Comparison of ENCODE assay signal across 9 cellular contexts in the genomic region with DNA sequence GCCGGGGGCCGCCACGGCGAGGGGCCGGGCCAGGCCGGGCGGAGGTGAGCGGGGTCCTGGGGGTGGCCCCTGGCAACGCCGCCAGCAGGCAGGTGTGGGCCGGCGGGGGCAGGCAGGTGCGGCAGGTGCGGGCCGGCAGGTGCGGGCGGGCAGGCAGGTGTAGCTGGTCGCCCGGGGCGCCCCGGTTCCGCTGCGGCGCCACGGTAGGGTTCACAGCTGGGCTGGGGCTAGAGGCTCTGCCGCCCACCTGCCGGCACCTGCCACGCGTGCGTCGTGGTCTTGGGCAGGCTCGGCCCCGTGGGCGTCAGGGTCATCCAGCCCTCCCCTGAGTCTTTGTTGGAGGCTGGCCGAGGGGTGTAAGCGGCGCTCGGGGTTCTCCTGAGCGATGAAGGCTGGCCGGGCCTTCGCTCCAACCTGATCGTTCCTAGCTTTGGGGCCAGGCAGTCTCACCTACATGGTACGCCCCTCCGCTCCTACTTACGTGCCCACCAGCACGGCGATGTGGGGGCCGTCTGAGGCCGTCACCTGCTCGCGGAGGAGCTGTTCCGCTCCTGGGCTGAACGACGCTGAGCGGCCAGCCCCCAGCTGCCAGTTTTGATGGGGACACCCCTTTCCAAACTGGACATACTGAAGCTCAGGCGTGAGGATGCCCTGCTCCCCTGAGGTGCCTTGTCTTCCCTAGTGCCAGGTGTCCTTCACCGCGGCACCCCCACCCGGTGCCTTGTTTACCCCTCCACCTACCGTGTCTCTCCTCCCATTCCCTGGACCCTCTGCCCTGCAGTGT. TPM values are rescaled to one million over a fixed set of nuclear protein-coding genes. Genes with fewer than 3 reads are reported as not detected.
A peak's percentile ranks its signal among the peaks of the same experiment; 100 is the strongest.
DNase-seq lines count a peak whose midpoint lies in the region; ATAC-seq, FAIRE-seq and TF ChIP-seq lines count a peak whose summit lies in the region.
"Had no signal": no experiment of that assay in that cellular context is flagged by ENCODE, and none has a peak within 500 bp of the region (broad histone marks: within the 10 kb centered on the region; RNA-seq: fewer than 3 reads in every experiment).

No MANE protein-coding gene starts in this region.

- H3K4me3 ChIP-seq in Karpas-422 (ENCODE audit: low read length) (peak overlapping the region; percentile 86), astrocyte of the spinal cord (ENCODE audit: low read depth, low read length) (peak overlapping the region; percentile 79)

- H3K36me3 Mint-ChIP-seq in memory B cell: peaks cover 3% of the 10 kb centered on the region
- peaks cover 5% of the 10 kb centered on the region for H3K36me3 Mint-ChIP-seq in type B pancreatic cell

- H3K27ac ChIP-seq in Karpas-422 (ENCODE audit: low read length): no peak overlapping the region

- H3K9me2 ChIP-seq in Karpas-422 (replicated peaks; ENCODE audit: insufficient read depth, low read length): no peaks in the 10 kb centered on the region

- H3K36me3 ChIP-seq in Karpas-422 (ENCODE audit: insufficient read depth, low read length): no peaks in the 10 kb centered on the region

- no peak; the same call in 1 of the 2 replicates for TF ChIP-seq POLR2A in GM12892 (IDR thresholded peaks at IDR 0.05; ENCODE audit: low read depth, low read length)

- H3K4me3 Mint-ChIP-seq in memory B cell: peak overlapping the region; percentile 92
- H3K4me3 Mint-ChIP-seq in type B pancreatic cell: peak overlapping the region; percentile 90

- H3K9me3 ChIP-seq in Karpas-422 (ENCODE audit: low read length): no peaks in the 10 kb centered on the region

- FAIRE-seq in GM12892 (lab: Jason Lieb, UNC): no peak
- FAIRE-seq: G401.6 had no signal

- H3K27ac Mint-ChIP-seq in memory B cell (peak overlapping the region; percentile 96), type B pancreatic cell (peak overlapping the region; percentile 57)

- H4K20me1 ChIP-seq in Karpas-422 (ENCODE audit: insufficient read depth, low read depth, low read length): peaks cover 14% of the 10 kb centered on the region

- H3K4me1 ChIP-seq in Karpas-422 (ENCODE audit: low read length): peaks cover 51% of the 10 kb centered on the region

- H3K9me3 Mint-ChIP-seq in memory B cell (no peaks in the 10 kb centered on the region), type B pancreatic cell (no peaks in the 10 kb centered on the region)

- peak overlapping the region; percentile 72 for H3K9ac ChIP-seq in Karpas-422 (ENCODE audit: low read length)

- H3K79me2 ChIP-seq in Karpas-422 (ENCODE audit: low read length): peaks cover 51% of the 10 kb centered on the region

- no peaks in the 10 kb centered on the region for H3K27me3 ChIP-seq in Karpas-422 (ENCODE audit: low read length)

- H2AFZ ChIP-seq in Karpas-422 (ENCODE audit: low read length): no peak overlapping the region

- DNase-seq in NCI-H2029 (lab: John Stamatoyannopoulos, UW) (peak; percentile 60), NCI-H2029 treated with DMSO at 0.1 percent for 48 hours (lab: John Stamatoyannopoulos, UW) (no peak), Karpas-422 (peak; percentile 56), astrocyte of the spinal cord (ENCODE audit: low read depth, low spot score) (no peak), memory B cell (ENCODE audit: low spot score in 2 of 2) (peak; percentile 60 to 81), type B pancreatic cell (ENCODE audit: extremely low spot score, unreplicated experiment) (no peak), GM12892 (ENCODE audit: insufficient read length) (no peak)

- H3K27me3 Mint-ChIP-seq in memory B cell (no peaks in the 10 kb centered on the region), type B pancreatic cell (no peaks in the 10 kb centered on the region)

- in situ Hi-C loops in astrocyte of the spinal cord (cut with HindIII; ENCODE audit: low sequenced_read_pairs): no loop called here

- TF ChIP-seq CTCF in astrocyte of the spinal cord (IDR thresholded peaks at IDR 0.05; ENCODE audit: low read depth, low read length) (no peak), type B pancreatic cell (conservative IDR thresholded peaks at IDR 0.05) (no peak)

- ATAC-seq in GM21576 (IDR thresholded peaks at IDR 0.05; ENCODE audit: unreplicated experiment) (peak; percentile 9), memory B cell (ENCODE audit: low read depth) (peak; percentile 48)

- peak overlapping the region; percentile 89 for H3K4me2 ChIP-seq in Karpas-422 (ENCODE audit: low read depth, low read length, poor library complexity, severe bottlenecking)

- H3K4me1 Mint-ChIP-seq in memory B cell: peaks cover 36% of the 10 kb centered on the region
- peaks cover 27% of the 10 kb centered on the region for H3K4me1 Mint-ChIP-seq in type B pancreatic cell (ENCODE audit: unreplicated experiment)

RNA-seq across cellular contexts. Expression of gene ZMIZ2, which starts 0.5 kb away (rescaled TPM):
- total RNA-seq in Karpas-422 (2014; rRNA removed; shearing (Covaris generic); ENCODE audit: low replicate concordance): 16.2 and 19.9 TPM in 2 replicates
- total RNA-seq in type B pancreatic cell (ENCODE audit: low replicate concordance): 112 and 122 TPM in 2 replicates
- 56.1 TPM for polyA plus RNA-seq in GM12892 (2012; ENCODE audit: missing spikeins)

RNA-seq across cellular contexts. Expression of gene PPIA, which starts 47.3 kb away (rescaled TPM):
- 2,370 and 3,564 TPM in 2 replicates for total RNA-seq in Karpas-422 (2014; rRNA removed; shearing (Covaris generic); ENCODE audit: low replicate concordance)
- 1,428 and 1,469 TPM in 2 replicates for total RNA-seq in type B pancreatic cell (ENCODE audit: low replicate concordance)
- polyA plus RNA-seq in GM12892 (2012; ENCODE audit: missing spikeins): 3,328 TPM

Comparison
In these comparisons a context has a peak if more than half of its experiments do, and no peak if none do; other contexts are left out.
1. DNase-seq: peak in NCI-H2029 (single experiment), Karpas-422 (single experiment) and memory B cell (2 of 2); none in NCI-H2029 treated with DMSO at 0.1 percent for 48 hours (single experiment), astrocyte of the spinal cord (single experiment), type B pancreatic cell (single experiment) and GM12892 (single experiment).